In genomic region chr3:33360136-33360825, GRCh38 we compare ENCODE assay signal across 15 cellular contexts.
A peak's percentile ranks its signal among the peaks of the same experiment; 100 is the strongest.
DNase-seq lines count a peak whose midpoint lies in the region; FAIRE-seq and TF ChIP-seq lines count a peak whose summit lies in the region.
"Had no signal": no experiment of that assay in that cellular context is flagged by ENCODE, and none has a peak within 500 bp of the region (broad histone marks: within the 10 kb centered on the region; RNA-seq: fewer than 3 reads in every experiment).

No MANE protein-coding gene starts in this region.

- H3K9me3 ChIP-seq in keratinocyte (ENCODE audit: control insufficient read depth, low read depth, low read length) (no peaks in the 10 kb centered on the region), endodermal cell (ENCODE audit: control insufficient read depth, low read length) (no peaks in the 10 kb centered on the region), OCI-LY7 (ENCODE audit: low read length) (no peaks in the 10 kb centered on the region)
- H3K9me3 ChIP-seq: BE2C had no signal

- H3K36me3 Mint-ChIP-seq in endodermal cell (ENCODE audit: low read depth) = peaks cover 6% of the 10 kb centered on the region
- H3K36me3 Mint-ChIP-seq: stimulated activated memory B cell treated with anti-CD40 and anti-IgM and Interleukin-4, amounts not matched to agents 10 μg/mL and 1 μg/mL and 100 μg/mL, for 72 hours had no signal

- H3K27ac Mint-ChIP-seq in endodermal cell = no peak overlapping the region
- H3K27ac Mint-ChIP-seq: activated CD4-positive, alpha-beta memory T cell treated with anti-CD3 and anti-CD28 coated beads, Interleukin-2, amount 10 ng/mL, durations not matched to agents 7 days and 5 days; activated naive CD4-positive, alpha-beta T cell treated with anti-CD3 and anti-CD28 coated beads for 36 hours; nephron progenitor cell; stimulated activated memory B cell treated with anti-CD40 and anti-IgM and Interleukin-4, amounts not matched to agents 10 μg/mL and 1 μg/mL and 100 μg/mL, for 72 hours had no signal

- no peak for FAIRE-seq in HTR-8/SVneo (lab: Jason Lieb, UNC)
- peak; percentile 90 for FAIRE-seq in keratinocyte (lab: Jason Lieb, UNC)

- POLR2A ChIA-PET in OCI-LY7 (lab: Charles Lee) = interaction anchor here (0.7 kb wide), 1 partner anchor 11 kb away, joined by 3 read pairs; no protein-coding TSS in a partner anchor

- no peaks in the 10 kb centered on the region for H3K9me3 Mint-ChIP-seq in endodermal cell
- H3K9me3 Mint-ChIP-seq: activated CD4-positive, alpha-beta memory T cell treated with anti-CD3 and anti-CD28 coated beads, Interleukin-2, amount 10 ng/mL, durations not matched to agents 7 days and 5 days; activated naive CD4-positive, alpha-beta T cell treated with anti-CD3 and anti-CD28 coated beads for 36 hours; nephron progenitor cell; stimulated activated memory B cell treated with anti-CD40 and anti-IgM and Interleukin-4, amounts not matched to agents 10 μg/mL and 1 μg/mL and 100 μg/mL, for 72 hours had no signal

- H3K9ac ChIP-seq in keratinocyte (ENCODE audit: control insufficient read depth, extremely low read depth, insufficient read depth, low read length) (peak overlapping the region; percentile 10), endodermal cell (ENCODE audit: extremely low read depth, low read length, poor library complexity, severe bottlenecking) (no peak overlapping the region)

- in situ Hi-C loops in astrocyte of the cerebellum (cut with HindIII; ENCODE audit: low sequenced_read_pairs) = no loop called here

- DNase-seq in HTR-8/SVneo (ENCODE audit: insufficient read length, low spot score) (peak; percentile 48), astrocyte of the cerebellum (ENCODE audit: low read depth) (peak; percentile 39), keratinocyte (ENCODE audit: low read depth, low spot score) (peak; percentile 71), SKM-1 (lab: John Stamatoyannopoulos, UW; ENCODE audit: unreplicated experiment) (no peak), endodermal cell (no peak), OCI-LY7 (ENCODE audit: low spot score) (no peak), iPS-NIHi11 (ENCODE audit: low spot score) (no peak)
- DNase-seq: activated CD4-positive, alpha-beta memory T cell treated with anti-CD3 and anti-CD28 coated beads, Interleukin-2, amount 10 ng/mL, durations not matched to agents 7 days and 5 days; activated naive CD4-positive, alpha-beta T cell treated with anti-CD3 and anti-CD28 coated beads for 36 hours; BE2C; effector CD4-positive, alpha-beta T cell; NCI-H748 treated with DMSO at 0.1 percent for 48 hours; nephron progenitor cell had no signal

- H3K9me1 ChIP-seq in keratinocyte (ENCODE audit: control insufficient read depth, extremely low read depth, insufficient read depth, low read length) = no peaks in the 10 kb centered on the region

- intact Hi-C loops in OCI-LY7 (cut with micrococcal nuclease; ENCODE audit: unreplicated experiment) = no loop called here

- H3K4me1 Mint-ChIP-seq in endodermal cell = peaks cover 10% of the 10 kb centered on the region
- H3K4me1 Mint-ChIP-seq: activated CD4-positive, alpha-beta memory T cell treated with anti-CD3 and anti-CD28 coated beads, Interleukin-2, amount 10 ng/mL, durations not matched to agents 7 days and 5 days; nephron progenitor cell had no signal

- peaks cover 48% of the 10 kb centered on the region for H3K4me1 ChIP-seq in ACC112 (ENCODE audit: control insufficient read depth, insufficient read depth, low read length, unreplicated experiment)
- peaks cover 27% of the 10 kb centered on the region for H3K4me1 ChIP-seq in keratinocyte (ENCODE audit: control insufficient read depth, extremely low read depth, insufficient read depth, low read length)
- H3K4me1 ChIP-seq in endodermal cell (ENCODE audit: control insufficient read depth, insufficient read depth, low read length) = peaks cover 3% of the 10 kb centered on the region
- H3K4me1 ChIP-seq in OCI-LY7 (ENCODE audit: insufficient read depth, low read length, poor library complexity, severe bottlenecking) = no peaks in the 10 kb centered on the region
- H3K4me1 ChIP-seq: BE2C had no signal

- H2AFZ ChIP-seq in ACC112 (ENCODE audit: low read length, unreplicated experiment) (peak overlapping the region; percentile 24), keratinocyte (ENCODE audit: control insufficient read depth, low read length) (peak overlapping the region; percentile 24), OCI-LY7 (ENCODE audit: low read length) (no peak overlapping the region)

- BruUV-seq in OCI-LY7 (replicated peaks; lab: Mats Ljungman, UMichigan) = no TSS peak

- H4K20me1 ChIP-seq in keratinocyte (ENCODE audit: control insufficient read depth, extremely low read depth, insufficient read depth, low read length) (no peaks in the 10 kb centered on the region), OCI-LY7 (ENCODE audit: insufficient read depth, low read length) (no peaks in the 10 kb centered on the region)

- no peaks in the 10 kb centered on the region for H3K27me3 Mint-ChIP-seq in endodermal cell (ENCODE audit: insufficient read depth)
- H3K27me3 Mint-ChIP-seq: stimulated activated memory B cell treated with anti-CD40 and anti-IgM and Interleukin-4, amounts not matched to agents 10 μg/mL and 1 μg/mL and 100 μg/mL, for 72 hours had no signal

- peak overlapping the region; percentile 92 for H3K27ac ChIP-seq in ACC112 (ENCODE audit: low read depth, low read length)
- peak overlapping the region; percentile 56 for H3K27ac ChIP-seq in keratinocyte (ENCODE audit: control insufficient read depth, insufficient read depth, low read length)
- H3K27ac ChIP-seq in endodermal cell (ENCODE audit: low read depth, low read length) = no peak overlapping the region
- H3K27ac ChIP-seq in OCI-LY7 (ENCODE audit: low read depth, low read length, poor library complexity, severe bottlenecking) = no peak overlapping the region

- no peaks in the 10 kb centered on the region for H3K9me2 ChIP-seq in OCI-LY7 (ENCODE audit: insufficient read depth, low read length)

- H3K79me2 ChIP-seq in ACC112 (ENCODE audit: control insufficient read depth, insufficient read depth, low read length, unreplicated experiment) = no peaks in the 10 kb centered on the region
- peaks cover 7% of the 10 kb centered on the region for H3K79me2 ChIP-seq in keratinocyte (ENCODE audit: control insufficient read depth, insufficient read depth, low read length)
- H3K79me2 ChIP-seq in OCI-LY7 (ENCODE audit: insufficient read depth, low read depth, low read length) = no peaks in the 10 kb centered on the region

- dilution Hi-C loops in keratinocyte (cut with MboI; ENCODE audit: extremely low pct_ligation_motif_present, low sequenced_read_pairs) = no loop called here

- TF ChIP-seq CTCF in astrocyte of the cerebellum (IDR thresholded peaks at IDR 0.05; ENCODE audit: low read depth, low read length, missing control alignments) = no peak
- TF ChIP-seq CTCF in keratinocyte (optimal IDR thresholded peaks at IDR 0.05 in 1 of 3, IDR thresholded peaks at IDR 0.05 in 1 of 3, conservative IDR thresholded peaks at IDR 0.05 in 1 of 3; ENCODE audit: extremely low read depth in 1 of 3, insufficient read depth in 2 of 3, low read length in 3 of 3) = no peak
- no peak for TF ChIP-seq CTCF in endodermal cell (conservative IDR thresholded peaks at IDR 0.05)
- no peak for TF ChIP-seq CTCF in OCI-LY7 (conservative IDR thresholded peaks at IDR 0.05; ENCODE audit: low read length)

- CTCF ChIA-PET in OCI-LY7 (lab: Charles Lee; ENCODE audit: unreplicated experiment) = interaction anchor here (0.5 kb wide), 1 partner anchor 548 kb away, joined by 3 read pairs; no protein-coding TSS in a partner anchor

- H3K4me3 Mint-ChIP-seq in endodermal cell = no peak overlapping the region
- H3K4me3 Mint-ChIP-seq: activated CD4-positive, alpha-beta memory T cell treated with anti-CD3 and anti-CD28 coated beads, Interleukin-2, amount 10 ng/mL, durations not matched to agents 7 days and 5 days; activated naive CD4-positive, alpha-beta T cell treated with anti-CD3 and anti-CD28 coated beads for 36 hours; nephron progenitor cell; stimulated activated memory B cell treated with anti-CD40 and anti-IgM and Interleukin-4, amounts not matched to agents 10 μg/mL and 1 μg/mL and 100 μg/mL, for 72 hours had no signal

- 0 out of 2 replicates have a peak, but pooled peaks cover 3% of the 10 kb centered on the region for H3K36me3 ChIP-seq in ACC112 (ENCODE audit: insufficient read depth, low read length)
- peaks cover 0 to 4% of the 10 kb centered on the region in 2 experiments for H3K36me3 ChIP-seq in keratinocyte (ENCODE audit: control insufficient read depth in 2 of 2, extremely low read depth in 1 of 2, insufficient read depth in 2 of 2, low read length in 2 of 2)
- H3K36me3 ChIP-seq in endodermal cell (ENCODE audit: control insufficient read depth, insufficient read depth, low read length) = peaks cover 2% of the 10 kb centered on the region
- no peaks in the 10 kb centered on the region for H3K36me3 ChIP-seq in OCI-LY7 (ENCODE audit: insufficient read depth, low read length)
- H3K36me3 ChIP-seq: BE2C had no signal

- H3K27me3 ChIP-seq in ACC112 (ENCODE audit: insufficient read depth, low read length) (no peaks in the 10 kb centered on the region), keratinocyte (ENCODE audit: control insufficient read depth, extremely low read depth, insufficient read depth, low read length) (no peaks in the 10 kb centered on the region), endodermal cell (ENCODE audit: control insufficient read depth, insufficient read depth, low read length, poor library complexity, severe bottlenecking) (no peaks in the 10 kb centered on the region)
- H3K27me3 ChIP-seq: BE2C had no signal

- peak overlapping the region; percentile 70 for H3K4me2 ChIP-seq in keratinocyte (ENCODE audit: control insufficient read depth, extremely low read depth, insufficient read depth, low read depth, low read length)
- no peak overlapping the region for H3K4me2 ChIP-seq in OCI-LY7 (ENCODE audit: low read length)

- 95% methylated on average over 1 of the region's 1 CpG; no CpG with 5 or more reads in 1 of the 2 experiments for WGBS in endodermal cell (ENCODE audit: insufficient coverage in 1 of 2, insufficient read length in 1 of 2), 2 experiments

- peak overlapping the region; percentile 69 for H3K4me3 ChIP-seq in ACC112 (ENCODE audit: low read depth, low read length)
- H3K4me3 ChIP-seq in astrocyte of the cerebellum (ENCODE audit: low read depth, low read length) = no peak overlapping the region
- H3K4me3 ChIP-seq in keratinocyte (ENCODE audit: control insufficient read depth in 2 of 3, extremely low read depth in 1 of 3, insufficient read depth in 2 of 3, low read depth in 1 of 3, low read length in 3 of 3) = peak overlapping the region in 2 of 3 experiments; percentile 2 to 36
- H3K4me3 ChIP-seq in endodermal cell (ENCODE audit: low read length) = no peak overlapping the region
- no peak overlapping the region for H3K4me3 ChIP-seq in OCI-LY7 (ENCODE audit: low read depth, low read length, poor library complexity, severe bottlenecking)

Comparison
In these comparisons a context has a peak if more than half of its experiments do, and no peak if none do; other contexts are left out.
1. H3K27ac ChIP-seq: peak in ACC112 (single experiment) and keratinocyte (single experiment); none in endodermal cell (single experiment) and OCI-LY7 (single experiment).
2. H3K4me3 ChIP-seq: peak in ACC112 (single experiment) and keratinocyte (2 of 3); none in astrocyte of the cerebellum (single experiment), endodermal cell (single experiment) and OCI-LY7 (single experiment).
3. DNase-seq: peak in HTR-8/SVneo (single experiment), astrocyte of the cerebellum (single experiment) and keratinocyte (single experiment); none in SKM-1 (single experiment), endodermal cell (single experiment), OCI-LY7 (single experiment) and iPS-NIHi11 (single experiment).